1 cellular context compared by ENCODE assay signal in genomic region chr17:7705269-7706255, GRCh38.
TF ChIP-seq lines count a peak whose summit lies in the region.

No MANE protein-coding gene starts in this region.

TF ChIP-seq in A549, 52 proteins besides CTCF, POLR2A, EP300 and RAD21 (continued from another document):
- TF ChIP-seq SMC3 (IDR thresholded peaks at IDR 0.05): no peak
- no peak for TF ChIP-seq CHD2 (IDR thresholded peaks at IDR 0.05; ENCODE audit: low read length, partially characterized antibody)
- TF ChIP-seq FOSL2 (IDR thresholded peaks at IDR 0.05): no peak
- TF ChIP-seq FOSL2 (CRISPR knock-in tag; IDR thresholded peaks at IDR 0.05): no peak
- no peak for TF ChIP-seq CBX8 (IDR thresholded peaks at IDR 0.05)
- TF ChIP-seq EHF (CRISPR knock-in tag; IDR thresholded peaks at IDR 0.05): no peak
- no peak for TF ChIP-seq CEBPB (IDR thresholded peaks at IDR 0.05)
- no peak for TF ChIP-seq HOXB13 (CRISPR knock-in tag; IDR thresholded peaks at IDR 0.05; ENCODE audit: low read depth)
